8 cellular contexts compared by ENCODE assay signal in genomic region chr2:43184339-43184895, GRCh38. TPM values are rescaled to one million over a fixed set of nuclear protein-coding genes. Genes with fewer than 3 reads are reported as not detected.
DNase-seq lines count a peak whose midpoint lies in the region; ATAC-seq and TF ChIP-seq lines count a peak whose summit lies in the region.

No MANE protein-coding gene starts in this region.

- peak; percentile 91 for ATAC-seq in T-helper 17 cell
- ATAC-seq in HG03460 (IDR thresholded peaks at IDR 0.05; ENCODE audit: unreplicated experiment) = no peak

- peaks cover 3% of the 10 kb centered on the region for H3K36me3 Mint-ChIP-seq in T-helper 17 cell (ENCODE audit: low read depth)
- no peaks in the 10 kb centered on the region for H3K36me3 Mint-ChIP-seq in progenitor cell of endocrine pancreas (ENCODE audit: insufficient read depth)

- H3K4me3 Mint-ChIP-seq in T-helper 17 cell (peak overlapping the region; percentile 77), progenitor cell of endocrine pancreas (ENCODE audit: low read depth) (no peak overlapping the region)

- H3K27me3 Mint-ChIP-seq in T-helper 17 cell (no peaks in the 10 kb centered on the region), progenitor cell of endocrine pancreas (no peaks in the 10 kb centered on the region)

- H3K9me3 ChIP-seq in T-helper 17 cell (ENCODE audit: control insufficient read depth, low read length, poor library complexity, severe bottlenecking) = no peaks in the 10 kb centered on the region

- peak overlapping the region; percentile 93 for H3K27ac Mint-ChIP-seq in T-helper 17 cell
- peak overlapping the region; percentile 90 for H3K27ac Mint-ChIP-seq in progenitor cell of endocrine pancreas

- no peak for TF ChIP-seq CTCF in progenitor cell of endocrine pancreas (IDR thresholded peaks at IDR 0.05; ENCODE audit: unreplicated experiment)

- H3K4me1 Mint-ChIP-seq in T-helper 17 cell = peaks cover 45% of the 10 kb centered on the region
- peaks cover 35% of the 10 kb centered on the region for H3K4me1 Mint-ChIP-seq in progenitor cell of endocrine pancreas (ENCODE audit: low read depth)

- H3K9me3 Mint-ChIP-seq in progenitor cell of endocrine pancreas (ENCODE audit: low read depth) = no peaks in the 10 kb centered on the region

- peak; percentile 40 for DNase-seq in GM04503 (ENCODE audit: low read depth)
- no peak for DNase-seq in T-helper 17 cell
- peak; percentile 26 for DNase-seq in dedifferentiated amniotic fluid mesenchymal stem cell (ENCODE audit: extremely low spot score)
- DNase-seq in progenitor cell of endocrine pancreas (ENCODE audit: low spot score, unreplicated experiment) = no peak
- no peak for DNase-seq in medulla oblongata (ENCODE audit: extremely low spot score)
- no peak for DNase-seq in NCI-H2029 (lab: John Stamatoyannopoulos, UW)
- DNase-seq in GM03348 (ENCODE audit: low spot score) = no peak

RNA-seq across cellular contexts. Expression of gene ZFP36L2, which starts 42.0 kb away (rescaled TPM):
- total RNA-seq in T-helper 17 cell = 100 to 1,000 TPM; 501 to 627 TPM
- total RNA-seq in progenitor cell of endocrine pancreas = 213 and 222 TPM in 2 replicates

Comparison
In these comparisons a context has a peak if more than half of its experiments do, and no peak if none do; other contexts are left out.
1. DNase-seq: peak in GM04503 (single experiment) and dedifferentiated amniotic fluid mesenchymal stem cell (single experiment); none in T-helper 17 cell (0 of 3), progenitor cell of endocrine pancreas (single experiment), medulla oblongata (single experiment), NCI-H2029 (single experiment) and GM03348 (single experiment).